34 cellular contexts compared by ENCODE assay signal in the genomic region with DNA sequence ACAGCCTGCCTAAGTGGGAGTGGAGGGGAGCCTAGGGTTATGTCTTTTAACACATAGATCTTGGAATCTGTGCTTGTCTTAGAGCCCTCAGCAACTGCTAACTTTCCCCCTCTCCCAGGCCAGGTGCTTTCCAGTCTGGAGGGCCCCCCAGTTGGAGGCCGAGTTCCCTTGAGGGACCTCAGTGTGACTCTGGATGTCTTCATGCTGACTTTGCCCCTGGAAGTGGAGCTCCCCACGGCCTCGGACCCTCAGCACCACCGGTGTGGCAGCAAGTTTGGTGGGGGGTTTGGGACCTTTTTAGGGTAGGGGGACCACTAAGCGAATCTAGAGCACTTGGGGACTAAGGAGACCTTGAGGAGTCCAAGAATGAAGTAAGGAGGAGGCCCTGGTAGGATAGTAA.
"Had no signal": no experiment of that assay in that cellular context is flagged by ENCODE, and none has a peak within 500 bp of the region (broad histone marks: within the 10 kb centered on the region; RNA-seq: fewer than 3 reads in every experiment).

No MANE protein-coding gene starts in this region.

- H3K27me3 ChIP-seq: brain microvascular endothelial cell, cardiac muscle cell, Peyer's patch had no signal

- H3K9me3 Mint-ChIP-seq: activated B cell treated with CpG ODN at 0.5 μM for 24 hours; activated CD4-positive, alpha-beta memory T cell treated with anti-CD3 and anti-CD28 coated beads for 36 hours; activated naive CD4-positive, alpha-beta T cell treated with anti-CD3 and anti-CD28 coated beads, Interleukin-2, amount 10 ng/mL, durations not matched to agents 7 days and 5 days; activated naive CD8-positive, alpha-beta T cell treated with anti-CD3 and anti-CD28 coated beads for 36 hours; activated T-cell treated with anti-CD3 and anti-CD28 coated beads, Interleukin-2, amount 50 U/mL, for 4 hours; activated T-helper 1 cell treated with anti-CD3 and anti-CD28 coated beads, Interleukin-12 subunit alpha, Interleukin-12 subunit beta, Interleukin-2, Interleukin-4 antibody, amounts not matched to agents 30 ng/mL and 10 ng/mL and 1 ng/mL, durations not matched to agents 14 hours and 24 hours and 36 hours; T-cell had no signal

- H3K4me3 Mint-ChIP-seq: activated B cell treated with CpG ODN at 0.5 μM for 24 hours; activated CD4-positive, alpha-beta memory T cell treated with anti-CD3 and anti-CD28 coated beads for 36 hours; activated naive CD4-positive, alpha-beta T cell treated with anti-CD3 and anti-CD28 coated beads, Interleukin-2, amount 10 ng/mL, durations not matched to agents 7 days and 5 days; activated naive CD8-positive, alpha-beta T cell treated with anti-CD3 and anti-CD28 coated beads for 36 hours; activated T-cell treated with anti-CD3 and anti-CD28 coated beads, Interleukin-2, amount 50 U/mL, for 4 hours; activated T-helper 1 cell treated with anti-CD3 and anti-CD28 coated beads, Interleukin-12 subunit alpha, Interleukin-12 subunit beta, Interleukin-2, Interleukin-4 antibody, amounts not matched to agents 30 ng/mL and 10 ng/mL and 1 ng/mL, durations not matched to agents 14 hours and 24 hours and 36 hours; T-cell had no signal

- H3K27ac ChIP-seq: brain microvascular endothelial cell, cardiac muscle cell, KMS-11, Peyer's patch, VCaP had no signal

- ATAC-seq: activated T-cell treated with anti-CD3 and anti-CD28 coated beads, Interleukin-2, amount 50 U/mL, for 4 hours; PC-3; Right ventricle myocardium inferior; SK-N-SH treated with all-trans-retinoic acid at 6 μM for 48 hours; T-cell had no signal

- DNase-seq: activated B cell treated with CpG ODN at 0.5 μM for 24 hours; activated CD4-positive, alpha-beta memory T cell treated with anti-CD3 and anti-CD28 coated beads for 36 hours; activated CD4-positive, alpha-beta T cell treated with anti-CD3 and anti-CD28 coated beads for 4 hours; activated CD4-positive, alpha-beta T cell treated with anti-CD3 and anti-CD28 coated beads, Interleukin-2, amount 50 U/mL, for 1 hour; activated CD4-positive, CD25-positive, alpha-beta regulatory T cell treated with anti-CD3 and anti-CD28 coated beads, Interleukin-2, amount 50 U/mL, for 72 hours; activated CD8-positive, alpha-beta memory T cell treated with anti-CD3 and anti-CD28 coated beads, Interleukin-2, amount 50 U/mL, for 4 hours; activated gamma-delta T cell treated with Interleukin-2 at 50 U/mL for 16 hours; activated naive CD4-positive, alpha-beta T cell treated with anti-CD3 and anti-CD28 coated beads, Interleukin-2, amount 10 ng/mL, durations not matched to agents 7 days and 5 days; activated naive CD8-positive, alpha-beta T cell treated with anti-CD3 and anti-CD28 coated beads for 36 hours; activated T-cell treated with anti-CD3 and anti-CD28 coated beads for 4 hours; activated T-cell treated with anti-CD3 and anti-CD28 coated beads, Interleukin-2, amount 50 U/mL, for 4 hours; amniotic stem cell; brain microvascular endothelial cell; MM.1S; MV-4-11; NCI-H1092; NCI-H1436 treated with DMSO at 0.1 percent for 48 hours; NCI-H1694 treated with DMSO at 0.1 percent for 48 hours; NCI-H2029; NCI-H345; NCI-H524 treated with DMSO at 0.1 percent for 48 hours; PC-3; RPMI8226; SIG-M5; T-cell; T-helper 2 cell; T-helper 9 cell had no signal

- H3K4me2 ChIP-seq: KMS-11 had no signal

- H3K27ac Mint-ChIP-seq: activated B cell treated with CpG ODN at 0.5 μM for 24 hours; activated CD4-positive, alpha-beta memory T cell treated with anti-CD3 and anti-CD28 coated beads for 36 hours; activated naive CD4-positive, alpha-beta T cell treated with anti-CD3 and anti-CD28 coated beads, Interleukin-2, amount 10 ng/mL, durations not matched to agents 7 days and 5 days; activated T-helper 1 cell treated with anti-CD3 and anti-CD28 coated beads, Interleukin-12 subunit alpha, Interleukin-12 subunit beta, Interleukin-2, Interleukin-4 antibody, amounts not matched to agents 30 ng/mL and 10 ng/mL and 1 ng/mL, durations not matched to agents 14 hours and 24 hours and 36 hours; T-cell had no signal

- H3K4me3 ChIP-seq: cardiac muscle cell, Peyer's patch had no signal

- H3K36me3 Mint-ChIP-seq: activated naive CD8-positive, alpha-beta T cell treated with anti-CD3 and anti-CD28 coated beads for 36 hours had no signal

- H3K4me1 Mint-ChIP-seq: activated B cell treated with CpG ODN at 0.5 μM for 24 hours, T-cell had no signal

- H3K27me3 Mint-ChIP-seq: activated B cell treated with CpG ODN at 0.5 μM for 24 hours; activated CD4-positive, alpha-beta memory T cell treated with anti-CD3 and anti-CD28 coated beads for 36 hours; activated naive CD4-positive, alpha-beta T cell treated with anti-CD3 and anti-CD28 coated beads, Interleukin-2, amount 10 ng/mL, durations not matched to agents 7 days and 5 days; activated naive CD8-positive, alpha-beta T cell treated with anti-CD3 and anti-CD28 coated beads for 36 hours; T-cell had no signal

- H3K9ac ChIP-seq: KMS-11 had no signal

- H3K9me3 ChIP-seq: Peyer's patch had no signal
